ENCODE assay signal across 13 cellular contexts in genomic region chr6:73714227-73714626, GRCh38. TPM values are rescaled to one million over a fixed set of nuclear protein-coding genes. Genes with fewer than 3 reads are reported as not detected.
DNase-seq lines count a peak whose midpoint lies in the region; ATAC-seq, FAIRE-seq and TF ChIP-seq lines count a peak whose summit lies in the region.
"Had no signal": no experiment of that assay in that cellular context is flagged by ENCODE, and none has a peak within 500 bp of the region (broad histone marks: within the 10 kb centered on the region; RNA-seq: fewer than 3 reads in every experiment).

No MANE protein-coding gene starts in this region.

- CTCF ChIA-PET in GM12878 (lab: Yijun Ruan, JAX) (interaction anchor here (1.0 to 3.5 kb wide), 2 partner anchors 19 to 29 kb away, joined by 4 to 24 read pairs; no protein-coding TSS in a partner anchor), HepG2 (lab: Yijun Ruan, JAX; ENCODE audit: low intra/inter-chr PET ratio, low total read pairs) (no interaction called here)

- no peak for TF ChIP-seq CTCF in GM12878 (IDR thresholded peaks at IDR 0.05 in 2 of 3, conservative IDR thresholded peaks at IDR 0.05 in 1 of 3; ENCODE audit: control insufficient read depth in 2 of 3, extremely low read depth in 1 of 3, insufficient read depth in 1 of 3, low read depth in 3 of 3, low read length in 3 of 3)
- no peak for TF ChIP-seq CTCF in HepG2 (CRISPR knock-in tag; IDR thresholded peaks at IDR 0.05)
- no peak for TF ChIP-seq CTCF in upper lobe of right lung (IDR thresholded peaks at IDR 0.05)

- H3K27me3 ChIP-seq in GM12878 (replicated peaks in 1 of 2; ENCODE audit: control insufficient read depth in 2 of 2, insufficient read depth in 2 of 2, low read length in 1 of 2) (no peaks in the 10 kb centered on the region), HepG2 (ENCODE audit: control insufficient read depth in 1 of 2, insufficient read depth in 2 of 2, low read length in 2 of 2) (no peaks in the 10 kb centered on the region), upper lobe of right lung (no peaks in the 10 kb centered on the region)
- H3K27me3 ChIP-seq: colonic mucosa had no signal

- SMC1A ChIA-PET in GM12878 (lab: Charles Lee; ENCODE audit: uncharacterized antibody, unreplicated experiment): interaction anchor here (0.7 to 1.8 kb wide), 5 partner anchors 8 to 1496 kb away, joined by 3 to 6 read pairs (median 4); no protein-coding TSS in a partner anchor

- H2AFZ ChIP-seq in GM12878 (ENCODE audit: control insufficient read depth, low read depth, low read length) (peak overlapping the region; percentile 6), HepG2 (ENCODE audit: low read length) (no peak overlapping the region)

- 43% methylated on average over 6 of the region's 6 CpGs for WGBS in GM12878 (ENCODE audit: insufficient coverage, insufficient replicate concordance, low lambda C conversion rate, missing lambda C conversion rate)
- WGBS in HepG2 (ENCODE audit: low lambda C conversion rate): 61% methylated on average over 4 of the region's 6 CpGs

- H3K36me3 ChIP-seq in GM12878 (ENCODE audit: control insufficient read depth in 2 of 2, insufficient read depth in 2 of 2, low read length in 1 of 2) (no peaks in the 10 kb centered on the region), HepG2 (replicated peaks in 1 of 2; ENCODE audit: control insufficient read depth in 1 of 2, insufficient read depth in 2 of 2, low read length in 2 of 2) (no peaks in the 10 kb centered on the region), upper lobe of right lung (no peaks in the 10 kb centered on the region)
- H3K36me3 ChIP-seq: colonic mucosa had no signal

- no peaks in the 10 kb centered on the region for H4K20me1 ChIP-seq in GM12878 (ENCODE audit: control insufficient read depth, insufficient read depth)
- no peaks in the 10 kb centered on the region for H4K20me1 ChIP-seq in HepG2 (ENCODE audit: insufficient read depth, low read length)

- in situ Hi-C loops in GM12878 (cut with MboI) (no loop called here), HepG2 (cut with HindIII; ENCODE audit: extremely low pct_ligation_motif_present, low pct_unique_long_range_greater_than_20kb) (no loop called here)

- POLR2A ChIA-PET in GM12878 (lab: Charles Lee): interaction anchor here (0.6 kb wide), 1 partner anchor 465 kb away, joined by 7 read pairs; no protein-coding TSS in a partner anchor
- POLR2A ChIA-PET in HepG2 (lab: Yijun Ruan, JAX): no interaction called here

- TF ChIP-seq POLR2A in GM12878 (IDR thresholded peaks at IDR 0.05; ENCODE audit: low read depth, low read length): no peak
- TF ChIP-seq POLR2A in HepG2 (IDR thresholded peaks at IDR 0.05; ENCODE audit: insufficient read depth in 1 of 2, low read depth in 2 of 2, low read length in 2 of 2): no peak

- H3K9me3 ChIP-seq in GM12878 (replicated peaks; ENCODE audit: control insufficient read depth, insufficient read depth, low read length) (no peaks in the 10 kb centered on the region), HepG2 (ENCODE audit: low read length) (no peaks in the 10 kb centered on the region), upper lobe of right lung (no peaks in the 10 kb centered on the region)
- H3K9me3 ChIP-seq: colonic mucosa had no signal

- DNase-seq in left cardiac atrium (no peak), Right ventricle myocardium superior (no peak), GM12878 (ENCODE audit: low read depth, low spot score) (no peak), HepG2 (ENCODE audit: low spot score) (no peak), upper lobe of right lung (no peak)
- DNase-seq: colonic mucosa, foreskin fibroblast, NCI-H146, NCI-H774, T-cell had no signal

- H3K79me2 ChIP-seq in GM12878 (ENCODE audit: control insufficient read depth, insufficient read depth, low read length): no peaks in the 10 kb centered on the region
- no peaks in the 10 kb centered on the region for H3K79me2 ChIP-seq in HepG2 (ENCODE audit: insufficient read depth, low read length)

- FAIRE-seq in GM12878 (lab: Jason Lieb, UNC): no peak
- FAIRE-seq in HepG2 (lab: Jason Lieb, UNC): no peak

- BruUV-seq in GM12878 (replicated peaks; lab: Mats Ljungman, UMichigan) (no TSS peak), HepG2 (replicated peaks; lab: Mats Ljungman, UMichigan) (no TSS peak)

- H3K4me3 ChIP-seq in GM12878: no peak overlapping the region
- no peak overlapping the region for H3K4me3 ChIP-seq in HepG2 (replicated peaks in 1 of 3; ENCODE audit: insufficient read depth in 1 of 3, low read depth in 2 of 3, low read length in 3 of 3)
- H3K4me3 ChIP-seq in upper lobe of right lung: no peak overlapping the region
- H3K4me3 ChIP-seq: colonic mucosa had no signal

- TF ChIP-seq RAD21 in GM12878 (IDR thresholded peaks at IDR 0.05; ENCODE audit: insufficient read depth, low read depth, low read length) (no peak), HepG2 (CRISPR knock-in tag; IDR thresholded peaks at IDR 0.05) (no peak)

- H3K4me2 ChIP-seq in GM12878 (ENCODE audit: control insufficient read depth, insufficient read depth) (no peak overlapping the region), HepG2 (ENCODE audit: low read depth, low read length) (no peak overlapping the region)

- ATAC-seq in left cardiac atrium (peak; percentile 23 to 34), Right ventricle myocardium superior (ENCODE audit: poor library complexity) (no peak), GM12878 (peak; percentile 31; the same call in 2 of the 3 replicates), HepG2 (peak; percentile 51; the same call in 2 of the 3 replicates), upper lobe of right lung (peak; percentile 47), HG03571 (IDR thresholded peaks at IDR 0.05; ENCODE audit: unreplicated experiment) (no peak), HG03342 (IDR thresholded peaks at IDR 0.05; ENCODE audit: unreplicated experiment) (no peak), HG02970 (IDR thresholded peaks at IDR 0.05; ENCODE audit: low FRiP score, unreplicated experiment) (no peak)

- H3K9ac ChIP-seq in GM12878 (ENCODE audit: control insufficient read depth, insufficient read depth, low read length): no peak overlapping the region
- no peak overlapping the region for H3K9ac ChIP-seq in HepG2 (ENCODE audit: insufficient read depth, low read depth, low read length)

- RAD21 ChIA-PET in GM12878 (lab: Charles Lee; ENCODE audit: unreplicated experiment): no interaction called here

- H3K4me1 ChIP-seq in GM12878 (ENCODE audit: control insufficient read depth, insufficient read depth, low read length) (no peaks in the 10 kb centered on the region), HepG2 (ENCODE audit: insufficient read depth, low read length) (0 out of 2 replicates have a peak, but pooled peaks cover 12% of the 10 kb centered on the region), upper lobe of right lung (peaks cover 6% of the 10 kb centered on the region)
- H3K4me1 ChIP-seq: colonic mucosa had no signal

- intact Hi-C loops in left cardiac atrium (cut with DNase I): no loop called here
- intact Hi-C loops in Right ventricle myocardium superior (cut with DNase I): no loop called here
- intact Hi-C loops in GM12878 (cut with micrococcal nuclease; ENCODE audit: unreplicated experiment): no loop called here
- intact Hi-C loops in HepG2 (cut with micrococcal nuclease; ENCODE audit: unreplicated experiment): no loop called here
- intact Hi-C loops in upper lobe of right lung (cut with DNase I): no loop called here

- TF ChIP-seq EP300 in GM12878 (IDR thresholded peaks at IDR 0.05; ENCODE audit: borderline replicate concordance in 1 of 2, control insufficient read depth in 1 of 2, low read depth in 2 of 2, low read length in 2 of 2) (no peak), HepG2 (IDR thresholded peaks at IDR 0.05; ENCODE audit: low read depth in 2 of 2, low read length in 2 of 2) (no peak), HepG2 (CRISPR knock-in tag; IDR thresholded peaks at IDR 0.05; ENCODE audit: borderline replicate concordance) (no peak)

- H3K27ac ChIP-seq in GM12878 (ENCODE audit: control insufficient read depth, insufficient read depth) (no peak overlapping the region), HepG2 (ENCODE audit: extremely low read length, insufficient read depth, low read length) (no peak overlapping the region), upper lobe of right lung (peak overlapping the region; percentile 63)
- H3K27ac ChIP-seq: colonic mucosa had no signal

RNA-seq across cellular contexts. Expression of gene CD109, which starts 18.2 kb away (rescaled TPM):
- total RNA-seq in left cardiac atrium (10 to 100 TPM; 10.5 to 26.4 TPM), Right ventricle myocardium superior (6.7 TPM), GM12878 (2014; rRNA removed) (3.8 and 4.8 TPM in 2 replicates), GM12878 (2014; rRNA removed; fragmentation: Illumina TruSeq; extraction: Trizol) (3.4 and 3.8 TPM in 2 replicates), GM12878 (2021) (3.2 and 4.4 TPM in 2 replicates), HepG2 (2016; rRNA removed; fragmentation: Illumina TruSeq; extraction: Trizol) (0.52 and 0.93 TPM in 2 replicates), upper lobe of right lung (22.1 TPM)
- 2.0 and 2.7 TPM in 2 replicates for total RNA-seq in GM12878 (2013; cell fraction: nucleolus; rRNA removed)
- polyA plus RNA-seq in GM12878 (2011; ENCODE audit: low read depth): 0.58 TPM
- polyA plus RNA-seq in GM12878 (2011; rRNA removed) (0.27 and 0.30 TPM in 2 replicates), GM12878 (2014; fragmentation: Illumina TruSeq; extraction: Trizol) (3.9 and 5.5 TPM in 2 replicates), GM12878 (2014; fragmentation: Nextera tagmentation; extraction: Ambion mirVana) (1 to 10 TPM; 1.0 to 1.5 TPM), GM12878 (2014; rRNA removed) (2.3 TPM in 2 replicates), GM12878 (2016; fragmentation: Nextera tagmentation; extraction: Ambion mirVana) (1 to 10 TPM; 1.4 to 2.0 TPM), HepG2 (2011; rRNA removed) (1.7 and 2.1 TPM in 2 replicates)
- 0.05 and 0.09 TPM in 2 replicates for polyA plus RNA-seq in GM12878 (2011; cell fraction: cytosol; rRNA removed)
- polyA plus RNA-seq in GM12878 (2011; cell fraction: nucleus; rRNA removed): 0.13 and 0.15 TPM in 2 replicates
- 0.60 and 1.4 TPM in 2 replicates for polyA plus RNA-seq in GM12878 (2012)
- polyA minus RNA-seq in GM12878 (2011; rRNA and poly(A)+ RNA removed): 0.15 and 0.22 TPM in 2 replicates
- polyA minus RNA-seq in GM12878 (2011; cell fraction: cytosol; rRNA and poly(A)+ RNA removed): 0.13 and 0.42 TPM in 2 replicates
- polyA minus RNA-seq in GM12878 (2011; cell fraction: nucleus; rRNA and poly(A)+ RNA removed): 0.10 and 0.60 TPM in 2 replicates
- 0.10 and 0.18 TPM in 2 replicates for total RNA-seq in HepG2 (2016; cell fraction: cytosol; rRNA removed; fragmentation: Illumina TruSeq; extraction: Trizol; ENCODE audit: low read depth)
- total RNA-seq in HepG2 (2016; cell fraction: insoluble cytoplasmic fraction; rRNA removed; fragmentation: Illumina TruSeq; extraction: Trizol): 0.70 and 0.82 TPM in 2 replicates
- total RNA-seq in HepG2 (2016; cell fraction: membrane; rRNA removed; fragmentation: Illumina TruSeq; extraction: Trizol): 0.17 and 0.25 TPM in 2 replicates
- total RNA-seq in HepG2 (2016; cell fraction: nucleus; rRNA removed; fragmentation: Illumina TruSeq; extraction: Trizol): 2.2 and 2.4 TPM in 2 replicates
- polyA plus RNA-seq in HepG2 (2011; cell fraction: cytosol; rRNA removed): 0.98 and 1.5 TPM in 2 replicates
- 0.93 and 1.00 TPM in 2 replicates for polyA plus RNA-seq in HepG2 (2011; cell fraction: nucleus; rRNA removed)
- polyA plus RNA-seq in HepG2 (2012): 1.0 and 1.1 TPM in 2 replicates
- polyA plus RNA-seq in HepG2 (2016; cell fraction: cytosol; fragmentation: Illumina TruSeq; extraction: Trizol; ENCODE audit: low read depth): 0.01 and 0.02 TPM in 2 replicates
- polyA plus RNA-seq in HepG2 (2016; cell fraction: insoluble cytoplasmic fraction; fragmentation: Illumina TruSeq; extraction: Trizol; ENCODE audit: low read depth): 0.32 and 0.53 TPM in 2 replicates
- polyA plus RNA-seq in HepG2 (2016; cell fraction: membrane; fragmentation: Illumina TruSeq; extraction: Trizol; ENCODE audit: low read depth): 0.07 and 0.09 TPM in 2 replicates
- 1.1 and 1.2 TPM in 2 replicates for polyA plus RNA-seq in HepG2 (2016; cell fraction: nucleus; fragmentation: Illumina TruSeq; extraction: Trizol; ENCODE audit: insufficient read depth, low read depth)
- 1.7 and 14.6 TPM in 2 replicates for polyA minus RNA-seq in HepG2 (2011; rRNA and poly(A)+ RNA removed; ENCODE audit: low replicate concordance)
- 2.8 and 4.2 TPM in 2 replicates for polyA minus RNA-seq in HepG2 (2011; cell fraction: cytosol; rRNA and poly(A)+ RNA removed)
- polyA minus RNA-seq in HepG2 (2011; cell fraction: nucleus; rRNA and poly(A)+ RNA removed): 4.1 and 4.4 TPM in 2 replicates

Comparison
In these comparisons a context has a peak if more than half of its experiments do, and no peak if none do; other contexts are left out.
1. ATAC-seq: peak in left cardiac atrium (2 of 2), GM12878 (single experiment), HepG2 (single experiment) and upper lobe of right lung (single experiment); none in Right ventricle myocardium superior (single experiment), HG03571 (single experiment), HG03342 (single experiment) and HG02970 (single experiment).